17 cellular contexts compared by ENCODE assay signal in genomic region chr7:149444260-149444659, GRCh38.
"Had no signal": no experiment of that assay in that cellular context is flagged by ENCODE, and none has a peak within 500 bp of the region (broad histone marks: within the 10 kb centered on the region; RNA-seq: fewer than 3 reads in every experiment).

No MANE protein-coding gene starts in this region.

- H3K27me3 ChIP-seq: brain microvascular endothelial cell had no signal

- H3K27ac ChIP-seq: brain microvascular endothelial cell, coronary artery, left ventricle myocardium inferior, skin epidermis had no signal

- ATAC-seq: activated naive CD8-positive, alpha-beta T cell treated with anti-CD3 and anti-CD28 coated beads, Interleukin-2, amount 50 U/mL, for 24 hours; WTC11 had no signal

- H3K9me3 ChIP-seq: left ventricle myocardium inferior had no signal

- H3K4me1 ChIP-seq: left ventricle myocardium inferior had no signal

- H3K4me3 ChIP-seq: coronary artery, left ventricle myocardium inferior, skin epidermis had no signal

- DNase-seq: activated CD4-positive, alpha-beta memory T cell treated with anti-CD3 and anti-CD28 coated beads for 36 hours; activated CD4-positive, alpha-beta T cell treated with anti-CD3 and anti-CD28 coated beads for 4 hours; activated naive CD4-positive, alpha-beta T cell treated with Interleukin-2 at 50 U/mL for 16 hours; activated naive CD8-positive, alpha-beta T cell treated with anti-CD3 and anti-CD28 coated beads, Interleukin-2, amount 50 U/mL, for 24 hours; activated T-cell treated with anti-CD3 and anti-CD28 coated beads for 4 hours; anterior cingulate cortex; brain microvascular endothelial cell; erythroblast; kidney glomerular epithelial cell; left ventricle myocardium inferior; occipital lobe; stimulated activated CD4-positive, alpha-beta T cell treated with anti-CD3 and anti-CD28 coated beads, Interleukin-15, amount 100 ng/mL, for 24 hours; stimulated activated CD4-positive, alpha-beta T cell treated with anti-CD3 and anti-CD28 coated beads, Interleukin-2, amount 100 ng/mL, for 48 hours; trophoblast cell had no signal
